9 cellular contexts compared by ENCODE assay signal in the genomic region with DNA sequence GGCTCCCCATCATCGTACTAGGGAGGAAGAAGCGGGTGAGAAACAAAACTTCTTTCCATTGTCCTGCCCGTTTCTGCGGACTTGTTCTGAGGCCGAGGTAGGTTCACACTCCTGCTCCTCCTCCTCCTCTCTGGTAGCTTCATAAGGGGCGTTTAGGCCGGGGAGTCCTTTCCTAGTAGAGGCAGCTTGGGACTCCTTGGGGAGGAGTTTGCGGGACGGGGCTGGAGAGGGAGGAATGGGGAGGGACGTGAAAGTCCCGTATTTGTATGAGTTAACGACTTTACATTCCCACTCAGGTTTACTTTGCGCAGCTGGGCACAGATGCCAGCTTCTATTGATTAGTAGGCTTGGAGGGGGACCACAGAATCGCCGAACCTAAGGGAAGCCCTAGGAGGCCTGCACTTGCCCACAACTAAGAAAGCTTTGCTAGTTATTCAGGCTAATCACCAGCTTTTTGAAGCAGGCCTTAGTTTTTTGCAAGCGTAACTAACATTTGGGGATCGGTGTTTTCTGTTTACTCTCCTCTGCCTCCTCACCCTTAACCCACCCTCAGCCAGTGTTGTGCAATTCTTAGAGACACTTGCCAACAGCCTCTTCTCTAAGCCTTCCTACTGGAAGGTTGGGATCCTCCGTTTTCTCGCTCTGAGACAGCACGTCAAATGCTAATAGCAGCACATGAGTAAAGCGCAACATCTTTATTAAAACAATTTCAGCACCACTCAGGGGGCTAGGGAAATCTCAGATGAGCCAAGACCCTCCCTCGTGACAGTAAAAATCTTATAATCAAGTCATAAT. TPM values are rescaled to one million over a fixed set of nuclear protein-coding genes. Genes with fewer than 3 reads are reported as not detected.
A peak's percentile ranks its signal among the peaks of the same experiment; 100 is the strongest.
DNase-seq lines count a peak whose midpoint lies in the region; ATAC-seq and TF ChIP-seq lines count a peak whose summit lies in the region.
"Had no signal": no experiment of that assay in that cellular context is flagged by ENCODE, and none has a peak within 500 bp of the region (broad histone marks: within the 10 kb centered on the region; RNA-seq: fewer than 3 reads in every experiment).

No MANE protein-coding gene starts in this region.

- H3K27ac ChIP-seq in KMS-11 (peak overlapping the region; percentile 86; the same call in 1 of the 2 replicates), uterus (peak overlapping the region; percentile 100)

- TF ChIP-seq CTCF in BJ (IDR thresholded peaks at IDR 0.05; ENCODE audit: insufficient read depth, low read depth, low read length) (no peak), KMS-11 (conservative IDR thresholded peaks at IDR 0.05; ENCODE audit: low read depth, low read length) (no peak), cardiac fibroblast (IDR thresholded peaks at IDR 0.05; ENCODE audit: low read depth, low read length) (no peak), uterus (IDR thresholded peaks at IDR 0.05) (no peak)

- no peak overlapping the region for H3K27ac Mint-ChIP-seq in stimulated activated effector memory CD8-positive, alpha-beta T cell treated with anti-CD3 and anti-CD28 coated beads, Interleukin-12 subunit alpha, Interleukin-12 subunit beta, amount 100 ng/mL, for 72 hours

- H3K4me1 Mint-ChIP-seq in stimulated activated effector memory CD8-positive, alpha-beta T cell treated with anti-CD3 and anti-CD28 coated beads, Interleukin-12 subunit alpha, Interleukin-12 subunit beta, amount 100 ng/mL, for 72 hours, result no peaks in the 10 kb centered on the region

- no peaks in the 10 kb centered on the region for H4K20me1 ChIP-seq in KMS-11 (ENCODE audit: insufficient read depth)

- H3K27me3 ChIP-seq in BJ (ENCODE audit: control insufficient read depth, insufficient read depth, low read length), result no peaks in the 10 kb centered on the region
- no peaks in the 10 kb centered on the region for H3K27me3 ChIP-seq in KMS-11 (ENCODE audit: insufficient read depth, low read depth)
- no peaks in the 10 kb centered on the region for H3K27me3 ChIP-seq in uterus

- intact Hi-C loops in uterus (cut with DNase I; ENCODE audit: low total_unique reads), result no loop called here

- H2AFZ ChIP-seq in KMS-11 (ENCODE audit: low read depth), result peak overlapping the region; percentile 71

- H3K9me3 ChIP-seq in uterus, result no peaks in the 10 kb centered on the region

- peak overlapping the region; percentile 81 for H3K4me2 ChIP-seq in KMS-11

- no peaks in the 10 kb centered on the region for H3K79me2 ChIP-seq in KMS-11 (ENCODE audit: insufficient read depth, low read depth)

- no peaks in the 10 kb centered on the region for H3K36me3 Mint-ChIP-seq in stimulated activated effector memory CD8-positive, alpha-beta T cell treated with anti-CD3 and anti-CD28 coated beads, Interleukin-12 subunit alpha, Interleukin-12 subunit beta, amount 100 ng/mL, for 72 hours

- CTCF ChIA-PET in BJ (lab: Yijun Ruan, JAX), result interaction anchor here (0.7 to 3.7 kb wide), 8 partner anchors 11 to 287 kb away, joined by 3 to 18 read pairs (median 6); no protein-coding TSS in a partner anchor

- no peak for DNase-seq in BJ (ENCODE audit: low read depth)
- DNase-seq in cardiac fibroblast (ENCODE audit: low read depth in 2 of 2), result peak; percentile 64 to 74
- DNase-seq in lung microvascular endothelial cell (ENCODE audit: low read depth in 2 of 2), result peak; percentile 44 to 46
- peak; percentile 62 to 80 for DNase-seq in uterus
- no peak for DNase-seq in stimulated activated effector memory CD8-positive, alpha-beta T cell treated with anti-CD3 and anti-CD28 coated beads, Interleukin-12 subunit alpha, Interleukin-12 subunit beta, amount 100 ng/mL, for 72 hours (ENCODE audit: low spot score in 2 of 2)

- TF ChIP-seq POLR2A in uterus (IDR thresholded peaks at IDR 0.05), result no peak

- H3K36me3 ChIP-seq in BJ (ENCODE audit: control insufficient read depth, insufficient read depth, low read length) (no peaks in the 10 kb centered on the region), KMS-11 (ENCODE audit: insufficient read depth) (no peaks in the 10 kb centered on the region), uterus (no peaks in the 10 kb centered on the region)

- H3K9ac ChIP-seq in KMS-11, result peak overlapping the region; percentile 81; the same call in 1 of the 2 replicates

- H3K9me3 Mint-ChIP-seq in stimulated activated effector memory CD8-positive, alpha-beta T cell treated with anti-CD3 and anti-CD28 coated beads, Interleukin-12 subunit alpha, Interleukin-12 subunit beta, amount 100 ng/mL, for 72 hours, result no peaks in the 10 kb centered on the region

- H3K4me3 Mint-ChIP-seq in stimulated activated effector memory CD8-positive, alpha-beta T cell treated with anti-CD3 and anti-CD28 coated beads, Interleukin-12 subunit alpha, Interleukin-12 subunit beta, amount 100 ng/mL, for 72 hours, result no peak overlapping the region

- peak overlapping the region; percentile 79 for H3K4me3 ChIP-seq in BJ (ENCODE audit: low read depth, low read length)
- no peak overlapping the region for H3K4me3 ChIP-seq in KMS-11 (IDR thresholded peaks at IDR 0.05; ENCODE audit: insufficient read depth, low read depth, low read length)
- peak overlapping the region; percentile 82 to 91 for H3K4me3 ChIP-seq in cardiac fibroblast (replicated peaks in 1 of 2; ENCODE audit: low read depth in 2 of 2, low read length in 2 of 2)
- peak overlapping the region; percentile 79 to 98 for H3K4me3 ChIP-seq in uterus

- H3K4me1 ChIP-seq in KMS-11 (ENCODE audit: low read depth, poor library complexity, severe bottlenecking), result peaks cover 7% of the 10 kb centered on the region
- no peaks in the 10 kb centered on the region for H3K4me1 ChIP-seq in uterus

- ATAC-seq in GM21825 (IDR thresholded peaks at IDR 0.05; ENCODE audit: unreplicated experiment), result no peak
- no peak for ATAC-seq in stimulated activated effector memory CD8-positive, alpha-beta T cell treated with anti-CD3 and anti-CD28 coated beads, Interleukin-12 subunit alpha, Interleukin-12 subunit beta, amount 100 ng/mL, for 72 hours
- ATAC-seq in GM19397 (IDR thresholded peaks at IDR 0.05; ENCODE audit: unreplicated experiment), result no peak

- POLR2A ChIA-PET in BJ (lab: Charles Lee), result interaction anchor here (0.9 kb wide), 1 partner anchor 342 kb away, joined by 4 read pairs; a partner anchor contains a TSS

RNA-seq across cellular contexts. Expression of a gene that starts 0.5 kb away (rescaled TPM):
- polyA plus RNA-seq in BJ (2011; rRNA removed), result 38.6 and 42.4 TPM in 2 replicates
- polyA minus RNA-seq in BJ (2011; rRNA and poly(A)+ RNA removed), result 11.9 and 16.1 TPM in 2 replicates
- total RNA-seq in lung microvascular endothelial cell (10.5 and 12.4 TPM in 2 replicates), uterus (100 to 1,000 TPM in 1 of 4 donors, 10 to 100 TPM in 3; 26.3 to 159 (median 76.3) TPM)

RNA-seq across cellular contexts. Expression of a gene that starts 3.7 kb away (rescaled TPM):
- 9.2 and 12.7 TPM in 2 replicates for polyA plus RNA-seq in BJ (2011; rRNA removed)
- 3.8 and 6.9 TPM in 2 replicates for polyA minus RNA-seq in BJ (2011; rRNA and poly(A)+ RNA removed)
- total RNA-seq in lung microvascular endothelial cell, result 5.2 and 7.2 TPM in 2 replicates
- 10 to 100 TPM in 3 of 4 donors, 1 to 10 TPM in 1; 4.2 to 20.8 (median 12.2) TPM for total RNA-seq in uterus

RNA-seq across cellular contexts. Expression of a gene that starts 43.4 kb away (rescaled TPM):
- polyA plus RNA-seq in BJ (2011; rRNA removed), result not detected in 2 replicates
- not detected in 2 replicates for polyA minus RNA-seq in BJ (2011; rRNA and poly(A)+ RNA removed)
- total RNA-seq in lung microvascular endothelial cell, result not detected in 2 replicates
- not detected for total RNA-seq in uterus
- total RNA-seq: HT1080 had no signal

Comparison
In these comparisons a context has a peak if more than half of its experiments do, and no peak if none do; other contexts are left out.
1. DNase-seq: peak in cardiac fibroblast (2 of 2), lung microvascular endothelial cell (2 of 2) and uterus (2 of 2); none in BJ (single experiment) and stimulated activated effector memory CD8-positive, alpha-beta T cell treated with anti-CD3 and anti-CD28 coated beads, Interleukin-12 subunit alpha, Interleukin-12 subunit beta, amount 100 ng/mL, for 72 hours (0 of 2).